ENCODE assay signal across 10 cellular contexts in genomic region chr6:169700296-169700695, GRCh38. TPM values are rescaled to one million over a fixed set of nuclear protein-coding genes. Genes with fewer than 3 reads are reported as not detected.
A peak's percentile ranks its signal among the peaks of the same experiment; 100 is the strongest.
DNase-seq lines count a peak whose midpoint lies in the region; ATAC-seq and TF ChIP-seq lines count a peak whose summit lies in the region.
"Had no signal": no experiment of that assay in that cellular context is flagged by ENCODE, and none has a peak within 500 bp of the region (broad histone marks: within the 10 kb centered on the region; RNA-seq: fewer than 3 reads in every experiment).

No MANE protein-coding gene starts in this region.

- peaks cover 5% of the 10 kb centered on the region for H3K9me3 Mint-ChIP-seq in activated CD4-positive, alpha-beta T cell treated with anti-CD3 and anti-CD28 coated beads, Interleukin-2, amount 10 ng/mL, durations not matched to agents 24 days and 14 days

- peaks cover 22% of the 10 kb centered on the region for H3K4me1 ChIP-seq in OCI-LY3 (ENCODE audit: low read length)
- H3K4me1 ChIP-seq in smooth muscle cell (ENCODE audit: low read depth), result peaks cover 34% of the 10 kb centered on the region
- H3K4me1 ChIP-seq in right cardiac atrium (ENCODE audit: control insufficient read depth, insufficient read depth, low read length), result peaks cover 3% of the 10 kb centered on the region

- peaks cover 20% of the 10 kb centered on the region for H3K36me3 Mint-ChIP-seq in activated CD4-positive, alpha-beta T cell treated with anti-CD3 and anti-CD28 coated beads, Interleukin-2, amount 10 ng/mL, durations not matched to agents 24 days and 14 days (ENCODE audit: low read depth)

- H3K4me3 ChIP-seq in OCI-LY3 (ENCODE audit: low read length) (no peak overlapping the region), epithelial cell of proximal tubule (ENCODE audit: low read depth, low read length) (peak overlapping the region; percentile 75), smooth muscle cell (peak overlapping the region; percentile 84), right cardiac atrium (ENCODE audit: low read length) (no peak overlapping the region)

- intact Hi-C loops in activated CD4-positive, alpha-beta T cell treated with anti-CD3 and anti-CD28 coated beads, Interleukin-2, amount 10 ng/mL, durations not matched to agents 24 days and 14 days (cut with micrococcal nuclease), result loop anchor here (2.0 to 5.0 kb wide), 3 partner anchors 45 to 882 kb away; partner anchors contain the start of genes FAM120B and PDCD2
- intact Hi-C loops in right cardiac atrium (cut with DNase I), result no loop called here

- H3K79me2 ChIP-seq in OCI-LY3 (ENCODE audit: low read length) (peaks cover 58% of the 10 kb centered on the region), smooth muscle cell (ENCODE audit: low read depth) (peaks cover 38% of the 10 kb centered on the region)

- no peaks in the 10 kb centered on the region for H3K27me3 ChIP-seq in OCI-LY3 (ENCODE audit: low read depth, low read length)
- H3K27me3 ChIP-seq in smooth muscle cell (ENCODE audit: low read depth), result no peaks in the 10 kb centered on the region
- no peaks in the 10 kb centered on the region for H3K27me3 ChIP-seq in right cardiac atrium (ENCODE audit: control insufficient read depth, insufficient read depth)

- H3K9ac ChIP-seq in OCI-LY3 (ENCODE audit: low read length) (no peak overlapping the region), smooth muscle cell (ENCODE audit: low read depth) (peak overlapping the region; percentile 97)

- peaks cover 13% of the 10 kb centered on the region for H3F3A ChIP-seq in smooth muscle cell (ENCODE audit: low read depth)

- H2AFZ ChIP-seq in OCI-LY3 (ENCODE audit: low read depth, low read length), result no peak overlapping the region
- no peak overlapping the region for H2AFZ ChIP-seq in smooth muscle cell (ENCODE audit: low read depth)

- ATAC-seq in right cardiac atrium, result no peak
- ATAC-seq in GM19463 (IDR thresholded peaks at IDR 0.05; ENCODE audit: unreplicated experiment), result no peak

- no peak overlapping the region for H3K27ac Mint-ChIP-seq in activated CD4-positive, alpha-beta T cell treated with anti-CD3 and anti-CD28 coated beads, Interleukin-2, amount 10 ng/mL, durations not matched to agents 24 days and 14 days

- peaks cover 18% of the 10 kb centered on the region for H3K4me1 Mint-ChIP-seq in activated CD4-positive, alpha-beta T cell treated with anti-CD3 and anti-CD28 coated beads, Interleukin-2, amount 10 ng/mL, durations not matched to agents 24 days and 14 days

- no peaks in the 10 kb centered on the region for H3K27me3 Mint-ChIP-seq in activated CD4-positive, alpha-beta T cell treated with anti-CD3 and anti-CD28 coated beads, Interleukin-2, amount 10 ng/mL, durations not matched to agents 24 days and 14 days

- H3K36me3 ChIP-seq in OCI-LY3 (replicated peaks; ENCODE audit: low read depth, low read length) (peaks cover 3% of the 10 kb centered on the region), smooth muscle cell (ENCODE audit: low read depth) (no peaks in the 10 kb centered on the region)

- H4K20me1 ChIP-seq in OCI-LY3 (ENCODE audit: insufficient read depth, low read length) (0 out of 2 replicates have a peak, but pooled peaks cover 16% of the 10 kb centered on the region), smooth muscle cell (ENCODE audit: low read depth) (peaks cover 17% of the 10 kb centered on the region)

- H3K4me2 ChIP-seq in OCI-LY3 (ENCODE audit: low read length) (peak overlapping the region; percentile 76), smooth muscle cell (peak overlapping the region; percentile 95)

- DNase-seq in activated CD4-positive, alpha-beta T cell treated with anti-CD3 and anti-CD28 coated beads, Interleukin-2, amount 10 ng/mL, durations not matched to agents 24 days and 14 days, result no peak
- no peak for DNase-seq in activated CD4-positive, alpha-beta T cell treated with anti-CD3 and anti-CD28 coated beads for 1 hour
- DNase-seq in epithelial cell of proximal tubule (ENCODE audit: low read depth), result no peak
- DNase-seq in smooth muscle cell (lab: John Stamatoyannopoulos, UW; ENCODE audit: unreplicated experiment), result no peak
- no peak for DNase-seq in right cardiac atrium
- DNase-seq in NCI-H748 treated with DMSO at 0.1 percent for 48 hours (lab: John Stamatoyannopoulos, UW), result no peak
- DNase-seq: amniotic stem cell, NCI-H446 had no signal

- H3K9me3 ChIP-seq in OCI-LY3 (ENCODE audit: insufficient read depth, low read length) (no peaks in the 10 kb centered on the region), smooth muscle cell (replicated peaks; ENCODE audit: low read depth) (no peaks in the 10 kb centered on the region), right cardiac atrium (ENCODE audit: control insufficient read depth, low read length) (no peaks in the 10 kb centered on the region)

- WGBS in smooth muscle cell (ENCODE audit: low lambda C conversion rate), result 7% methylated on average over 5 of the region's 5 CpGs
- 54% methylated on average over 5 of the region's 5 CpGs for WGBS in right cardiac atrium

- H3K4me3 Mint-ChIP-seq in activated CD4-positive, alpha-beta T cell treated with anti-CD3 and anti-CD28 coated beads, Interleukin-2, amount 10 ng/mL, durations not matched to agents 24 days and 14 days, result peak overlapping the region; percentile 19

- H3K27ac ChIP-seq in OCI-LY3 (ENCODE audit: low read length) (no peak overlapping the region), smooth muscle cell (ENCODE audit: low read depth) (peak overlapping the region; percentile 96), right cardiac atrium (ENCODE audit: low read length) (no peak overlapping the region)

- TF ChIP-seq CTCF in OCI-LY3 (IDR thresholded peaks at IDR 0.05; ENCODE audit: low read depth, low read length) (no peak), epithelial cell of proximal tubule (conservative IDR thresholded peaks at IDR 0.05; ENCODE audit: low read depth, low read length) (no peak), smooth muscle cell (IDR thresholded peaks at IDR 0.05; ENCODE audit: borderline replicate concordance, insufficient read depth, poor library complexity, severe bottlenecking) (no peak)

RNA-seq across cellular contexts. Expression of gene WDR27, which starts 1.5 kb away (rescaled TPM):
- 29.0 and 33.3 TPM in 2 replicates for total RNA-seq in activated CD4-positive, alpha-beta T cell treated with anti-CD3 and anti-CD28 coated beads, Interleukin-2, amount 10 ng/mL, durations not matched to agents 24 days and 14 days
- total RNA-seq in epithelial cell of proximal tubule, result 12.0 and 27.2 TPM in 2 replicates
- total RNA-seq in smooth muscle cell, result 34.2 and 47.0 TPM in 2 replicates
- 26.0 and 45.0 TPM in 2 replicates for polyA plus RNA-seq in smooth muscle cell
- total RNA-seq in right cardiac atrium, result 10 to 100 TPM in 3 of 4 donors, 1 to 10 TPM in 1; 9.6 to 13.6 (median 11.8) TPM
- polyA plus RNA-seq in right cardiac atrium, result 6.3 TPM

RNA-seq across cellular contexts. Expression of gene C6orf120, which starts 1.6 kb away (rescaled TPM):
- total RNA-seq in activated CD4-positive, alpha-beta T cell treated with anti-CD3 and anti-CD28 coated beads, Interleukin-2, amount 10 ng/mL, durations not matched to agents 24 days and 14 days, result 23.2 and 23.8 TPM in 2 replicates
- total RNA-seq in epithelial cell of proximal tubule, result 27.1 and 41.2 TPM in 2 replicates
- total RNA-seq in smooth muscle cell, result 50.2 and 56.5 TPM in 2 replicates
- polyA plus RNA-seq in smooth muscle cell, result 26.6 and 30.2 TPM in 2 replicates
- total RNA-seq in right cardiac atrium, result 10 to 100 TPM; 14.6 to 16.1 (median 14.8) TPM
- polyA plus RNA-seq in right cardiac atrium, result 7.5 TPM

RNA-seq across cellular contexts. Expression of gene PHF10, which starts 24.0 kb away (rescaled TPM):
- 91.2 and 92.2 TPM in 2 replicates for total RNA-seq in activated CD4-positive, alpha-beta T cell treated with anti-CD3 and anti-CD28 coated beads, Interleukin-2, amount 10 ng/mL, durations not matched to agents 24 days and 14 days
- total RNA-seq in epithelial cell of proximal tubule (23.1 and 24.5 TPM in 2 replicates), smooth muscle cell (32.9 and 41.9 TPM in 2 replicates), right cardiac atrium (10 to 100 TPM; 59.6 to 70.0 (median 61.0) TPM)
- polyA plus RNA-seq in smooth muscle cell (21.6 and 22.0 TPM in 2 replicates), right cardiac atrium (40.5 TPM)

RNA-seq across cellular contexts. Expression of gene DYNLT2, which starts 51.1 kb away (rescaled TPM):
- total RNA-seq in activated CD4-positive, alpha-beta T cell treated with anti-CD3 and anti-CD28 coated beads, Interleukin-2, amount 10 ng/mL, durations not matched to agents 24 days and 14 days, result 2.1 TPM in 2 replicates
- total RNA-seq in epithelial cell of proximal tubule, result 0.80 and 2.5 TPM in 2 replicates
- 1.2 and 2.1 TPM in 2 replicates for total RNA-seq in smooth muscle cell
- 0.89 and 1.1 TPM in 2 replicates for polyA plus RNA-seq in smooth muscle cell
- 1 to 10 TPM in 2 of 4 donors, under 1 TPM in 2; 0.77 to 1.2 (median 0.90) TPM for total RNA-seq in right cardiac atrium
- polyA plus RNA-seq in right cardiac atrium, result 1.2 TPM

RNA-seq across cellular contexts. Expression of gene ERMARD, which starts 51.1 kb away (rescaled TPM):
- 26.2 and 27.9 TPM in 2 replicates for total RNA-seq in activated CD4-positive, alpha-beta T cell treated with anti-CD3 and anti-CD28 coated beads, Interleukin-2, amount 10 ng/mL, durations not matched to agents 24 days and 14 days
- total RNA-seq in epithelial cell of proximal tubule (9.1 and 12.6 TPM in 2 replicates), smooth muscle cell (33.9 and 55.9 TPM in 2 replicates), right cardiac atrium (10 to 100 TPM; 10.3 to 13.2 (median 12.2) TPM)
- polyA plus RNA-seq in smooth muscle cell (21.3 and 23.2 TPM in 2 replicates), right cardiac atrium (11.1 TPM)

Comparison
In these comparisons a context has a peak if more than half of its experiments do, and no peak if none do; other contexts are left out.
1. H3K4me3 ChIP-seq: peak in epithelial cell of proximal tubule (single experiment) and smooth muscle cell (single experiment); none in OCI-LY3 (single experiment) and right cardiac atrium (single experiment).